In the genomic region with DNA sequence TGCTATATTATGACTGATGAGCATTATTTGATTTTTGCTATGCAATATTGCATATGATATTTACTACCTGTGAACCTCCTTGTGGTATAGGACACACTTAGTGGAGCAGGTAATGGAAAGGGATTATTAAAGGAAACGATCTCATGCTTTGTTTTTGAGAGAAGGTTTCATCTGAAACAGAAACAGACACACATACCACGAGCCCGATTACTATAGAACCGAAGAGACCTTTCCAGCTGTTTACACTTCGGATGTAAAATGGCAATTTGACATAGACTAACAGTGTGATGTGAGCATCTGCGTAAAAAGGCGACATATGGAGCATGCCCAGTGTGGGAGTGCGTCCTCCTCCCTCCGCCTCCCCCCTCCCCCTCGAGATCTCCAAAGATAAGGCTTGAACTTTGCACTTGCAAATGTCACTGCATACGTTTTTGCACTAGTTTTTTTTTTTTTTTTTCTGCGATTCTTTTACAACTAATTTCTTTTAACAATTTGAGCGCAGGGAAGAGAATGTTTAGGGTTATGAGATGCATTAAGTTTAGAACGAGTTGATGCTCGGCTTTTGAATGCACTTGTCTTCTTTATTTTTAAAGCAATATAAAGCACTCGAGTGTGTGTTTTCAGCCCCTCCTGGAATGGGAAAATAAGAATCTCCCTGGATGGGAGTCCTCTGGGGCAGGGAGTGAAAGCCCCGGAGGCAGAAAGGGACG, we compare ENCODE assay signal across 2 cellular contexts.
TF ChIP-seq lines count a peak whose summit lies in the region.

No MANE protein-coding gene starts in this region.

TF ChIP-seq in A549, 52 proteins besides CTCF, POLR2A, EP300 and RAD21:
- TF ChIP-seq, protein P1, sequence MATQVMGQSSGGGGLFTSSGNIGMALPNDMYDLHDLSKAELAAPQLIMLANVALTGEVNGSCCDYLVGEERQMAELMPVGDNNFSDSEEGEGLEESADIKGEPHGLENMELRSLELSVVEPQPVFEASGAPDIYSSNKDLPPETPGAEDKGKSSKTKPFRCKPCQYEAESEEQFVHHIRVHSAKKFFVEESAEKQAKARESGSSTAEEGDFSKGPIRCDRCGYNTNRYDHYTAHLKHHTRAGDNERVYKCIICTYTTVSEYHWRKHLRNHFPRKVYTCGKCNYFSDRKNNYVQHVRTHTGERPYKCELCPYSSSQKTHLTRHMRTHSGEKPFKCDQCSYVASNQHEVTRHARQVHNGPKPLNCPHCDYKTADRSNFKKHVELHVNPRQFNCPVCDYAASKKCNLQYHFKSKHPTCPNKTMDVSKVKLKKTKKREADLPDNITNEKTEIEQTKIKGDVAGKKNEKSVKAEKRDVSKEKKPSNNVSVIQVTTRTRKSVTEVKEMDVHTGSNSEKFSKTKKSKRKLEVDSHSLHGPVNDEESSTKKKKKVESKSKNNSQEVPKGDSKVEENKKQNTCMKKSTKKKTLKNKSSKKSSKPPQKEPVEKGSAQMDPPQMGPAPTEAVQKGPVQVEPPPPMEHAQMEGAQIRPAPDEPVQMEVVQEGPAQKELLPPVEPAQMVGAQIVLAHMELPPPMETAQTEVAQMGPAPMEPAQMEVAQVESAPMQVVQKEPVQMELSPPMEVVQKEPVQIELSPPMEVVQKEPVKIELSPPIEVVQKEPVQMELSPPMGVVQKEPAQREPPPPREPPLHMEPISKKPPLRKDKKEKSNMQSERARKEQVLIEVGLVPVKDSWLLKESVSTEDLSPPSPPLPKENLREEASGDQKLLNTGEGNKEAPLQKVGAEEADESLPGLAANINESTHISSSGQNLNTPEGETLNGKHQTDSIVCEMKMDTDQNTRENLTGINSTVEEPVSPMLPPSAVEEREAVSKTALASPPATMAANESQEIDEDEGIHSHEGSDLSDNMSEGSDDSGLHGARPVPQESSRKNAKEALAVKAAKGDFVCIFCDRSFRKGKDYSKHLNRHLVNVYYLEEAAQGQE (IDR thresholded peaks at IDR 0.05), result no peak
- TF ChIP-seq SMC3 (IDR thresholded peaks at IDR 0.05) (no peak), GATA3 (IDR thresholded peaks at IDR 0.05; ENCODE audit: borderline replicate concordance) (peak; percentile 78), CEBPB (IDR thresholded peaks at IDR 0.05) (no peak), KDM5A (IDR thresholded peaks at IDR 0.05) (no peak), RNF2 (IDR thresholded peaks at IDR 0.05; ENCODE audit: borderline replicate concordance, low read depth) (peak; percentile 90; the same call in 1 of the 2 replicates), HEYL (CRISPR knock-in tag; IDR thresholded peaks at IDR 0.05) (no peak)
TF ChIP-seq in A549: peak in this region for 2.

TF ChIP-seq in IMR-90, 13 proteins besides CTCF, POLR2A, EP300 and RAD21 (continued from another document):
- TF ChIP-seq, protein P2, sequence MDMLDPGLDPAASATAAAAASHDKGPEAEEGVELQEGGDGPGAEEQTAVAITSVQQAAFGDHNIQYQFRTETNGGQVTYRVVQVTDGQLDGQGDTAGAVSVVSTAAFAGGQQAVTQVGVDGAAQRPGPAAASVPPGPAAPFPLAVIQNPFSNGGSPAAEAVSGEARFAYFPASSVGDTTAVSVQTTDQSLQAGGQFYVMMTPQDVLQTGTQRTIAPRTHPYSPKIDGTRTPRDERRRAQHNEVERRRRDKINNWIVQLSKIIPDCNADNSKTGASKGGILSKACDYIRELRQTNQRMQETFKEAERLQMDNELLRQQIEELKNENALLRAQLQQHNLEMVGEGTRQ (IDR thresholded peaks at IDR 0.05; ENCODE audit: low read depth, low read length), result no peak
- TF ChIP-seq MAZ (IDR thresholded peaks at IDR 0.05; ENCODE audit: borderline replicate concordance, low read depth, low read length) (no peak), NFE2L2 (IDR thresholded peaks at IDR 0.05; ENCODE audit: low read depth, low read length) (no peak), CEBPB (IDR thresholded peaks at IDR 0.05; ENCODE audit: low read depth, low read length) (no peak), SMC3 (IDR thresholded peaks at IDR 0.05; ENCODE audit: low read depth, low read length) (no peak), BHLHE40 (IDR thresholded peaks at IDR 0.05; ENCODE audit: low read depth, low read length) (no peak), FOS (IDR thresholded peaks at IDR 0.05; ENCODE audit: low read depth, low read length) (no peak)
TF ChIP-seq in IMR-90: peak in this region for 0.
